In the genomic region with DNA sequence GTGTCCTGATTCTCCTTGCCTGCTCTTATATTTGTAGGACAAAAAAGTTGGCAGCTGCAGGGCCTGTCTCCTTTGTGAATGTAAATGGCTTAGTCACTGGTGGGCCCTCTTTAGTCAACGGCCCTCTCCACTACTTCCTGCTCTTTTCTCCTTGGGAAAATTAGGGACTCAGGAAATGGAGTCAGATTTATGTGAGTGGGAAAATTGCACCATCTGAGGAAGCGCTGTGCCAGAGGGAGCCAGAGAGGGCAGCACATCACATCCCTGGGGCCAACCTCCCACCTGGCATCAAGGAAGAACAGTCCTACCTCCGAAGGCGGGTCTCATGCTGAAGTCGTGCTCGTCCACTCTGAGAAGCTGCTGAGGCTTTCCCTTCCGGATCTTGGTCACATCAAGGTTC, we compare ENCODE assay signal across 9 cellular contexts.
DNase-seq lines count a peak whose midpoint lies in the region; ATAC-seq and TF ChIP-seq lines count a peak whose summit lies in the region.
"Had no signal": no experiment of that assay in that cellular context is flagged by ENCODE, and none has a peak within 500 bp of the region (broad histone marks: within the 10 kb centered on the region; RNA-seq: fewer than 3 reads in every experiment).

No MANE protein-coding gene starts in this region.

- ATAC-seq in GM21423 (IDR thresholded peaks at IDR 0.05; ENCODE audit: unreplicated experiment) (no peak), HG02759 (IDR thresholded peaks at IDR 0.05; ENCODE audit: unreplicated experiment) (no peak)

- TF ChIP-seq CTCF in HEK293 (tag by site-specific recombination; IDR thresholded peaks at IDR 0.05) (peak; percentile 32; the same call in 1 of the 2 replicates), WERI-Rb-1 (IDR thresholded peaks at IDR 0.05; ENCODE audit: low read depth, low read length) (peak; percentile 66)

- CTCF ChIA-PET in HEK293 (lab: Yijun Ruan, JAX): interaction anchor here (0.6 to 2.4 kb wide), 19 partner anchors 9 to 1482 kb away, joined by 3 to 8 read pairs (median 4); partner anchors contain the start of gene GABRR2

- DNase-seq in DMS53 (lab: John Stamatoyannopoulos, UW): peak; percentile 74
- DNase-seq in WERI-Rb-1: peak; percentile 45
- peak; percentile 52 for DNase-seq in islet precursor cell
- DNase-seq in NK-92 treated with Interleukin-12 subunit alpha and Interleukin-12 subunit beta, amount 100 ng/mL, for 24 hours (lab: John Stamatoyannopoulos, UW): no peak
- DNase-seq in activated CD4-positive, alpha-beta T cell treated with anti-CD3 and anti-CD28 coated beads, Interleukin-2, amount 50 U/mL, for 48 hours: no peak
- DNase-seq: dorsolateral prefrontal cortex had no signal

- no peaks in the 10 kb centered on the region for H3K27me3 ChIP-seq in WERI-Rb-1 (ENCODE audit: insufficient read depth, low read depth, severe bottlenecking)
- H3K27me3 ChIP-seq: dorsolateral prefrontal cortex had no signal

- H3K9me3 ChIP-seq in HEK293 (ENCODE audit: control insufficient read depth, insufficient read depth, low read depth, low read length) (no peaks in the 10 kb centered on the region), WERI-Rb-1 (ENCODE audit: severe bottlenecking) (no peaks in the 10 kb centered on the region)

- H3K4me3 ChIP-seq in HEK293 (ENCODE audit: low read depth, low read length): no peak overlapping the region
- no peak overlapping the region for H3K4me3 ChIP-seq in WERI-Rb-1 (ENCODE audit: low read depth, low read length)
- H3K4me3 ChIP-seq: dorsolateral prefrontal cortex had no signal

- H3K27ac ChIP-seq in HEK293 (ENCODE audit: extremely low read depth, low read depth, low read length): 0 out of 2 replicates have a peak overlapping the region, but pooled peaks have one; percentile 78
- H3K27ac ChIP-seq in WERI-Rb-1: no peak overlapping the region
- H3K27ac ChIP-seq: dorsolateral prefrontal cortex had no signal

- POLR2A ChIA-PET in HEK293 (lab: Yijun Ruan, JAX): interaction anchor here (2.1 kb wide), 1 partner anchor 153 kb away, joined by 7 read pairs; the partner anchor contains the start of gene PM20D2

- H3K4me1 ChIP-seq in HEK293 (ENCODE audit: control insufficient read depth, insufficient read depth, low read length): peaks cover 17% of the 10 kb centered on the region; the same call in 1 of the 2 replicates

- H3K36me3 ChIP-seq in HEK293 (ENCODE audit: control insufficient read depth in 2 of 2, insufficient read depth in 1 of 2, low read length in 2 of 2): no peaks in the 10 kb centered on the region
- H3K36me3 ChIP-seq in WERI-Rb-1: no peaks in the 10 kb centered on the region

TF ChIP-seq in HEK293, 187 proteins besides CTCF, POLR2A, EP300 and RAD21 (continues in another document):
- no peak for TF ChIP-seq MEIS1 (CRISPR knock-in tag; IDR thresholded peaks at IDR 0.05; ENCODE audit: borderline replicate concordance)
- TF ChIP-seq, protein P1, sequence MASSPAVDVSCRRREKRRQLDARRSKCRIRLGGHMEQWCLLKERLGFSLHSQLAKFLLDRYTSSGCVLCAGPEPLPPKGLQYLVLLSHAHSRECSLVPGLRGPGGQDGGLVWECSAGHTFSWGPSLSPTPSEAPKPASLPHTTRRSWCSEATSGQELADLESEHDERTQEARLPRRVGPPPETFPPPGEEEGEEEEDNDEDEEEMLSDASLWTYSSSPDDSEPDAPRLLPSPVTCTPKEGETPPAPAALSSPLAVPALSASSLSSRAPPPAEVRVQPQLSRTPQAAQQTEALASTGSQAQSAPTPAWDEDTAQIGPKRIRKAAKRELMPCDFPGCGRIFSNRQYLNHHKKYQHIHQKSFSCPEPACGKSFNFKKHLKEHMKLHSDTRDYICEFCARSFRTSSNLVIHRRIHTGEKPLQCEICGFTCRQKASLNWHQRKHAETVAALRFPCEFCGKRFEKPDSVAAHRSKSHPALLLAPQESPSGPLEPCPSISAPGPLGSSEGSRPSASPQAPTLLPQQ (tag by site-specific recombination; IDR thresholded peaks at IDR 0.05): peak; percentile 72
- TF ChIP-seq ZNF280D (tag by site-specific recombination; IDR thresholded peaks at IDR 0.05): no peak
- no peak for TF ChIP-seq ZNF660 (tag by site-specific recombination; IDR thresholded peaks at IDR 0.05)
- TF ChIP-seq, protein P2, sequence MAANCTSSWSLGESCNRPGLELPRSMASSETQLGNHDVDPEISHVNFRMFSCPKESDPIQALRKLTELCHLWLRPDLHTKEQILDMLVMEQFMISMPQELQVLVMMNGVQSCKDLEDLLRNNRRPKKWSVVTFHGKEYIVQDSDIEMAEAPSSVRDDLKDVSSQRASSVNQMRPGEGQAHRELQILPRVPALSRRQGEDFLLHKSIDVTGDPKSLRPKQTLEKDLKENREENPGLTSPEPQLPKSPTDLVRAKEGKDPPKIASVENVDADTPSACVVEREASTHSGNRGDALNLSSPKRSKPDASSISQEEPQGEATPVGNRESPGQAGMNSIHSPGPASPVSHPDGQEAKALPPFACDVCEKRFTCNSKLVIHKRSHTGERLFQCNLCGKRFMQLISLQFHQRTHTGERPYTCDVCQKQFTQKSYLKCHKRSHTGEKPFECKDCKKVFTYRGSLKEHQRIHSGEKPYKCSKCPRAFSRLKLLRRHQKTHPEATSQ (tag by site-specific recombination; IDR thresholded peaks at IDR 0.05): no peak
- no peak for TF ChIP-seq ZNF341 (tag by site-specific recombination; IDR thresholded peaks at IDR 0.05; ENCODE audit: low read depth)
- TF ChIP-seq, protein P3, sequence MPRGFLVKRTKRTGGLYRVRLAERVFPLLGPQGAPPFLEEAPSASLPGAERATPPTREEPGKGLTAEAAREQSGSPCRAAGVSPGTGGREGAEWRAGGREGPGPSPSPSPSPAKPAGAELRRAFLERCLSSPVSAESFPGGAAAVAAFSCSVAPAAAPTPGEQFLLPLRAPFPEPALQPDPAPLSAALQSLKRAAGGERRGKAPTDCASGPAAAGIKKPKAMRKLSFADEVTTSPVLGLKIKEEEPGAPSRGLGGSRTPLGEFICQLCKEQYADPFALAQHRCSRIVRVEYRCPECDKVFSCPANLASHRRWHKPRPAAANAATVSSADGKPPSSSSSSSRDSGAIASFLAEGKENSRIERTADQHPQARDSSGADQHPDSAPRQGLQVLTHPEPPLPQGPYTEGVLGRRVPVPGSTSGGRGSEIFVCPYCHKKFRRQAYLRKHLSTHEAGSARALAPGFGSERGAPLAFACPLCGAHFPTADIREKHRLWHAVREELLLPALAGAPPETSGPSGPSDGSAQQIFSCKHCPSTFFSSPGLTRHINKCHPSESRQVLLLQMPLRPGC (tag by site-specific recombination; IDR thresholded peaks at IDR 0.05): no peak
- TF ChIP-seq ZNF792 (tag by site-specific recombination; IDR thresholded peaks at IDR 0.05): no peak
- no peak for TF ChIP-seq ZBTB21 (tag by site-specific recombination; IDR thresholded peaks at IDR 0.05)
- TF ChIP-seq, protein P4, sequence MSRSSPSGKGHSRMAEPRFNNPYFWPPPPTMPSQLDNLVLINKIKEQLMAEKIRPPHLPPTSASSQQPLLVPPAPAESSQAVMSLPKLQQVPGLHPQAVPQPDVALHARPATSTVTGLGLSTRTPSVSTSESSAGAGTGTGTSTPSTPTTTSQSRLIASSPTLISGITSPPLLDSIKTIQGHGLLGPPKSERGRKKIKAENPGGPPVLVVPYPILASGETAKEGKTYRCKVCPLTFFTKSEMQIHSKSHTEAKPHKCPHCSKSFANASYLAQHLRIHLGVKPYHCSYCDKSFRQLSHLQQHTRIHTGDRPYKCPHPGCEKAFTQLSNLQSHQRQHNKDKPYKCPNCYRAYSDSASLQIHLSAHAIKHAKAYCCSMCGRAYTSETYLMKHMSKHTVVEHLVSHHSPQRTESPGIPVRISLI (tag by site-specific recombination; IDR thresholded peaks at IDR 0.05): no peak
- no peak for TF ChIP-seq ZNF585B (tag by site-specific recombination; IDR thresholded peaks at IDR 0.05)
- TF ChIP-seq ZNF239 (tag by site-specific recombination; IDR thresholded peaks at IDR 0.05): no peak
- TF ChIP-seq EGR2 (tag by site-specific recombination; IDR thresholded peaks at IDR 0.05; ENCODE audit: low read depth): 0 out of 2 replicates have a peak, but pooled peaks have one; percentile 17
- no peak for TF ChIP-seq ZNF169 (tag by site-specific recombination; IDR thresholded peaks at IDR 0.05)
- TF ChIP-seq SALL2 (tag by site-specific recombination; IDR thresholded peaks at IDR 0.05; ENCODE audit: borderline replicate concordance): no peak
- TF ChIP-seq ZNF830 (tag by site-specific recombination; IDR thresholded peaks at IDR 0.05; ENCODE audit: low read depth): no peak
- no peak for TF ChIP-seq ZNF571 (tag by site-specific recombination; IDR thresholded peaks at IDR 0.05)
- TF ChIP-seq ZNF214 (tag by site-specific recombination; IDR thresholded peaks at IDR 0.05; ENCODE audit: borderline replicate concordance): no peak
- TF ChIP-seq ZNF423 (tag by site-specific recombination; IDR thresholded peaks at IDR 0.05): no peak
- TF ChIP-seq ZNF146 (tag by site-specific recombination; IDR thresholded peaks at IDR 0.05): no peak
- peak; percentile 25; the same call in 1 of the 2 replicates for TF ChIP-seq ZFHX2 (tag by site-specific recombination; conservative IDR thresholded peaks at IDR 0.05)
- peak; percentile 64 for TF ChIP-seq ZFP69B (tag by site-specific recombination; IDR thresholded peaks at IDR 0.05)
- TF ChIP-seq ZNF335 (tag by site-specific recombination; conservative IDR thresholded peaks at IDR 0.05): no peak

Comparison
In these comparisons a context has a peak if more than half of its experiments do, and no peak if none do; other contexts are left out.
1. DNase-seq: peak in DMS53 (single experiment), WERI-Rb-1 (single experiment) and islet precursor cell (single experiment); none in NK-92 treated with Interleukin-12 subunit alpha and Interleukin-12 subunit beta, amount 100 ng/mL, for 24 hours (single experiment) and activated CD4-positive, alpha-beta T cell treated with anti-CD3 and anti-CD28 coated beads, Interleukin-2, amount 50 U/mL, for 48 hours (0 of 2).